Comparison of ENCODE assay signal across 8 cellular contexts in genomic region chr6:28648878-28649375, GRCh38.
DNase-seq lines count a peak whose midpoint lies in the region; ATAC-seq and TF ChIP-seq lines count a peak whose summit lies in the region.

No MANE protein-coding gene starts in this region.

- no peak for TF ChIP-seq CTCF in right atrium auricular region (IDR thresholded peaks at IDR 0.05)

- H3K27ac ChIP-seq in SK-N-MC (peak overlapping the region; percentile 94), right atrium auricular region (peak overlapping the region in 1 of 2 donors; percentile 47), subcutaneous abdominal adipose tissue (ENCODE audit: low read depth, low read length) (no peak overlapping the region)

- H3K9me3 ChIP-seq in SK-N-MC (ENCODE audit: low read depth, low read length) = no peaks in the 10 kb centered on the region
- H3K9me3 ChIP-seq in right atrium auricular region = no peaks in the 10 kb centered on the region
- H3K9me3 ChIP-seq in subcutaneous abdominal adipose tissue (ENCODE audit: control insufficient read depth in 5 of 5, low read length in 5 of 5) = no peaks in the 10 kb centered on the region

- H3K27me3 ChIP-seq in right atrium auricular region (no peaks in the 10 kb centered on the region), subcutaneous abdominal adipose tissue (ENCODE audit: control insufficient read depth in 5 of 5, insufficient read depth in 4 of 5, low read length in 5 of 5) (peaks cover 0 to 13% (median 0%) of the 10 kb centered on the region in 5 donors)

- peak overlapping the region; percentile 86 for H3K9ac ChIP-seq in SK-N-MC (ENCODE audit: insufficient read length)
- peak overlapping the region in 4 of 5 donors; percentile 9 to 87 (median 63) for H3K9ac ChIP-seq in subcutaneous abdominal adipose tissue (ENCODE audit: low read length in 5 of 5)

- H3K36me3 ChIP-seq in SK-N-MC (ENCODE audit: insufficient read depth, low read length) = no peaks in the 10 kb centered on the region
- H3K36me3 ChIP-seq in right atrium auricular region = no peaks in the 10 kb centered on the region
- H3K36me3 ChIP-seq in subcutaneous abdominal adipose tissue (ENCODE audit: control insufficient read depth in 5 of 5, insufficient read depth in 5 of 5, low read length in 5 of 5) = no peaks in the 10 kb centered on the region

- H3K4me3 Mint-ChIP-seq in T-helper 2 cell treated with Interferon-gamma antibody and Interleukin-4, amounts not matched to agents 5 μg/mL and 100 μg/mL, for 36 hours = peak overlapping the region; percentile 88

- no peaks in the 10 kb centered on the region for H3K36me3 Mint-ChIP-seq in T-helper 2 cell treated with Interferon-gamma antibody and Interleukin-4, amounts not matched to agents 5 μg/mL and 100 μg/mL, for 36 hours (ENCODE audit: low read depth)

- no peak for DNase-seq in T-helper 2 cell treated with Interferon-gamma antibody and Interleukin-4, amounts not matched to agents 5 μg/mL and 100 μg/mL, for 36 hours (ENCODE audit: low spot score)
- no peak for DNase-seq in T-helper 2 cell
- no peak for DNase-seq in SK-N-MC (ENCODE audit: low read depth, low spot score)
- DNase-seq in right atrium auricular region (ENCODE audit: low spot score) = no peak
- DNase-seq in mucosa of gallbladder (ENCODE audit: low spot score) = no peak
- no peak for DNase-seq in LoVo (ENCODE audit: low spot score)

- peaks cover 12% of the 10 kb centered on the region for H3K4me1 Mint-ChIP-seq in T-helper 2 cell treated with Interferon-gamma antibody and Interleukin-4, amounts not matched to agents 5 μg/mL and 100 μg/mL, for 36 hours (ENCODE audit: low read depth)

- no peak overlapping the region for H3K27ac Mint-ChIP-seq in T-helper 2 cell treated with Interferon-gamma antibody and Interleukin-4, amounts not matched to agents 5 μg/mL and 100 μg/mL, for 36 hours

- peaks cover 48% of the 10 kb centered on the region for H3K27me3 Mint-ChIP-seq in T-helper 2 cell treated with Interferon-gamma antibody and Interleukin-4, amounts not matched to agents 5 μg/mL and 100 μg/mL, for 36 hours (ENCODE audit: low read depth)

- no peaks in the 10 kb centered on the region for H3K9me3 Mint-ChIP-seq in T-helper 2 cell treated with Interferon-gamma antibody and Interleukin-4, amounts not matched to agents 5 μg/mL and 100 μg/mL, for 36 hours

- ATAC-seq in esophagus mucosa = no peak

- H3K4me1 ChIP-seq in right atrium auricular region = no peaks in the 10 kb centered on the region
- H3K4me1 ChIP-seq in subcutaneous abdominal adipose tissue (ENCODE audit: control insufficient read depth in 5 of 5, insufficient read depth in 5 of 5, low read length in 5 of 5) = peaks cover 2 to 17% (median 14%) of the 10 kb centered on the region in 5 donors

- H3K4me3 ChIP-seq in SK-N-MC (peak overlapping the region; percentile 98), right atrium auricular region (peak overlapping the region; percentile 35 to 41), subcutaneous abdominal adipose tissue (ENCODE audit: low read depth in 1 of 5, low read length in 5 of 5) (peak overlapping the region; percentile 65 to 82 (median 73))

Comparison
In these comparisons a context has a peak if more than half of its experiments do, and no peak if none do; other contexts are left out.
1. H3K4me3 ChIP-seq: peak in every context shown above with its lines; median percentile 98 in SK-N-MC; 73 in subcutaneous abdominal adipose tissue; 38 in right atrium auricular region.